In the genomic region with DNA sequence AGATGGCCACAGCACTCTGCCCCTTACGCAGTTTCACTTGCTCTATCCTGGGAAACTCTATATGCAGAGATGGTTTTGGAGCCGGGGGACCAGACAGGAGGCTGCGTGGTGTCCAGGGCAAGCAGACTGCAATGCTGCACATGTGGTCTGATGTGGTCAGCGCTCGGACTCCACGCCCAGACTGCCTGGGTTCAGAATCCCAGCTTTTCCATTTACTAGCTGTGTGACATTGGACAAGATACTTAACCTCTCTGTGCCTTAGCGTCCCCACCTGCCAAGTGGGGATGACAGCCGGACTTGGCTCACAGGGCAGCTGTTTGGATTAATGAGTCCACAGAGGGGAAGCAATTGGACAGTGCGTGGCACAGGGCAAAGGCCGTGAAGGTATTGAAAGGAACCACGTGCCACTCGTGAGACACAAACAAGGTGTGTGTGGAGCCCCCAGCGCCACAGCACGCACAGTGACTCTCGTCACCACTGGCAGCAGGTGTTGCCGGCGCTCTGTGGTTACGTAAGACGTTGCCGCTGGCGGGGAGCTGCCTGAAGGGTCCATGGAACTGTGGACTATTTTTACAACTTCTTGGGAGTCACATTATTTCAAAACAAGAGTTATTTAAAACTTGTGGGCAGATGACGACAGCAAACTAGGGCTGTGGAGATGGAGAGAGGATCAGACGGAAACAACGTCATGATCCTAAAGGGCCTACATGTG, we compare ENCODE assay signal across 1 cellular context.
TF ChIP-seq lines count a peak whose summit lies in the region.

No MANE protein-coding gene starts in this region.

TF ChIP-seq in IMR-90, 13 proteins besides CTCF, POLR2A, EP300 and RAD21 (continued from another document):
- TF ChIP-seq, protein P1, sequence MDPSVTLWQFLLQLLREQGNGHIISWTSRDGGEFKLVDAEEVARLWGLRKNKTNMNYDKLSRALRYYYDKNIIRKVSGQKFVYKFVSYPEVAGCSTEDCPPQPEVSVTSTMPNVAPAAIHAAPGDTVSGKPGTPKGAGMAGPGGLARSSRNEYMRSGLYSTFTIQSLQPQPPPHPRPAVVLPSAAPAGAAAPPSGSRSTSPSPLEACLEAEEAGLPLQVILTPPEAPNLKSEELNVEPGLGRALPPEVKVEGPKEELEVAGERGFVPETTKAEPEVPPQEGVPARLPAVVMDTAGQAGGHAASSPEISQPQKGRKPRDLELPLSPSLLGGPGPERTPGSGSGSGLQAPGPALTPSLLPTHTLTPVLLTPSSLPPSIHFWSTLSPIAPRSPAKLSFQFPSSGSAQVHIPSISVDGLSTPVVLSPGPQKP (IDR thresholded peaks at IDR 0.05; ENCODE audit: borderline replicate concordance, low read depth, low read length): no peak
- TF ChIP-seq CEBPB (IDR thresholded peaks at IDR 0.05; ENCODE audit: low read depth, low read length): 0 out of 2 replicates have a peak, but pooled peaks have one; percentile 15
- no peak for TF ChIP-seq BHLHE40 (IDR thresholded peaks at IDR 0.05; ENCODE audit: low read depth, low read length)
